In genomic region chr1:117967900-117968299, GRCh38 we compare ENCODE assay signal across 1 cellular context.
TF ChIP-seq lines count a peak whose summit lies in the region.

No MANE protein-coding gene starts in this region.

TF ChIP-seq in GM23338, 12 proteins besides CTCF, POLR2A, EP300 and RAD21 (continued from another document):
- no peak for TF ChIP-seq NANOG (IDR thresholded peaks at IDR 0.05; ENCODE audit: borderline replicate concordance)
- TF ChIP-seq ETS1 (IDR thresholded peaks at IDR 0.05) = no peak
- no peak for TF ChIP-seq EZH2 (IDR thresholded peaks at IDR 0.05; ENCODE audit: low read depth, unreplicated experiment)
- no peak for TF ChIP-seq POLR2AphosphoS5 (IDR thresholded peaks at IDR 0.05; ENCODE audit: low read depth)
- no peak for TF ChIP-seq EZH2phosphoT487 (IDR thresholded peaks at IDR 0.05; ENCODE audit: unreplicated experiment)
- no peak for TF ChIP-seq CREB1 (CRISPR knock-in tag; IDR thresholded peaks at IDR 0.05; ENCODE audit: low read depth)
- no peak for TF ChIP-seq JUNB (IDR thresholded peaks at IDR 0.05; ENCODE audit: unreplicated experiment)
